14 cellular contexts compared by ENCODE assay signal in the genomic region with DNA sequence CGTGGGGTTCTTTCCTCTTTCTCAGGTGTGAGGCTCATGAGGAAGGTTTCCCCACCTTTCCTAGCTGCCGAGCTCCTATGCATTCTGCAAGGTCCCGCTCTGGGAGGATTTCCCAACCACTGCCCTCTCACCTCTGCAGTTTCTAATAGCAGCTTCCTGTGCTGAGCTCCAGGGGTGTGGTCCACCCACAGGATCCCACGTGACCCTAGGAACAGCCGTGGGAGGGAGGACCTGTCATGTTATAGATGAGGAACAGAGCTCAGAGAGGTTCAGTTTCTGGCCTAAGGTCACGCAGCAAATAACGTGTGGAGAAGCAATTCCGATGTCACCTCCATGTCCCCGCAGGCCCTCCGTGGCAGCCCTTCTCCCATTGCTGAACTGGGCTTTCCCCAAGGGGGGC. TPM values are rescaled to one million over a fixed set of nuclear protein-coding genes. Genes with fewer than 3 reads are reported as not detected.
A peak's percentile ranks its signal among the peaks of the same experiment; 100 is the strongest.
DNase-seq lines count a peak whose midpoint lies in the region; ATAC-seq and TF ChIP-seq lines count a peak whose summit lies in the region.
"Had no signal": no experiment of that assay in that cellular context is flagged by ENCODE, and none has a peak within 500 bp of the region (broad histone marks: within the 10 kb centered on the region; RNA-seq: fewer than 3 reads in every experiment).

No MANE protein-coding gene starts in this region.

- intact Hi-C loops in ascending aorta (cut with DNase I) = no loop called here

- H3K9me3 ChIP-seq in ascending aorta = no peaks in the 10 kb centered on the region
- H3K9me3 ChIP-seq: ovary had no signal

- H3K27ac ChIP-seq in ascending aorta = no peak overlapping the region
- H3K27ac ChIP-seq: brain microvascular endothelial cell, ovary had no signal

- TF ChIP-seq POLR2A in erythroblast (IDR thresholded peaks at IDR 0.05; ENCODE audit: low read length) = no peak

- H3K27me3 ChIP-seq in ascending aorta = no peaks in the 10 kb centered on the region
- H3K27me3 ChIP-seq: ovary had no signal

- H3K4me3 ChIP-seq in choroid plexus epithelial cell (ENCODE audit: low read depth, low read length) = no peak overlapping the region
- no peak overlapping the region for H3K4me3 ChIP-seq in ascending aorta
- H3K4me3 ChIP-seq: ovary had no signal

- no peak for ATAC-seq in GM21390 (IDR thresholded peaks at IDR 0.05; ENCODE audit: unreplicated experiment)

- H3K4me1 ChIP-seq in ascending aorta = no peaks in the 10 kb centered on the region

- TF ChIP-seq CTCF in choroid plexus epithelial cell (conservative IDR thresholded peaks at IDR 0.05; ENCODE audit: low read depth, low read length) = no peak
- no peak for TF ChIP-seq CTCF in ascending aorta (IDR thresholded peaks at IDR 0.05)

- no peaks in the 10 kb centered on the region for H3K36me3 ChIP-seq in ascending aorta
- H3K36me3 ChIP-seq: brain microvascular endothelial cell, ovary had no signal

- peak; percentile 7 for DNase-seq in stimulated activated CD4-positive, alpha-beta T cell treated with anti-CD3 and anti-CD28 coated beads, Interleukin-2, amount 100 ng/mL, for 4 hours (ENCODE audit: low read depth)
- no peak for DNase-seq in stimulated activated CD4-positive, alpha-beta T cell treated with anti-CD3 and anti-CD28 coated beads, Interleukin-12 subunit alpha, Interleukin-12 subunit beta, amount 100 ng/mL, for 4 hours
- DNase-seq in SKM-1 treated with dmso at 0.1 percent for 144 hours (lab: John Stamatoyannopoulos, UW; ENCODE audit: unreplicated experiment) = peak; percentile 81
- peak; percentile 51 for DNase-seq in choroid plexus epithelial cell (ENCODE audit: low read depth)
- DNase-seq in erythroblast (lab: John Stamatoyannopoulos, UW) = no peak
- DNase-seq in ascending aorta (ENCODE audit: low spot score in 2 of 2) = no peak
- no peak for DNase-seq in D341Med (ENCODE audit: low spot score)
- DNase-seq: brain microvascular endothelial cell, HFFc6, mesendoderm, NCI-H2029, ovary had no signal

RNA-seq across cellular contexts. Expression of gene FLRT1, which starts 38.5 kb away (rescaled TPM):
- total RNA-seq in ascending aorta = 10.3 TPM
- total RNA-seq: T-helper 2 cell treated with Interferon-gamma antibody and Interleukin-4, amounts not matched to agents 100 ng/mL and 5 ng/mL, for 36 hours had no signal

Comparison
In these comparisons a context has a peak if more than half of its experiments do, and no peak if none do; other contexts are left out.
1. DNase-seq: peak in stimulated activated CD4-positive, alpha-beta T cell treated with anti-CD3 and anti-CD28 coated beads, Interleukin-2, amount 100 ng/mL, for 4 hours (single experiment), SKM-1 treated with dmso at 0.1 percent for 144 hours (single experiment) and choroid plexus epithelial cell (single experiment); none in stimulated activated CD4-positive, alpha-beta T cell treated with anti-CD3 and anti-CD28 coated beads, Interleukin-12 subunit alpha, Interleukin-12 subunit beta, amount 100 ng/mL, for 4 hours (single experiment), erythroblast (0 of 2), ascending aorta (0 of 2) and D341Med (single experiment).